ENCODE assay signal across 9 cellular contexts in the genomic region with DNA sequence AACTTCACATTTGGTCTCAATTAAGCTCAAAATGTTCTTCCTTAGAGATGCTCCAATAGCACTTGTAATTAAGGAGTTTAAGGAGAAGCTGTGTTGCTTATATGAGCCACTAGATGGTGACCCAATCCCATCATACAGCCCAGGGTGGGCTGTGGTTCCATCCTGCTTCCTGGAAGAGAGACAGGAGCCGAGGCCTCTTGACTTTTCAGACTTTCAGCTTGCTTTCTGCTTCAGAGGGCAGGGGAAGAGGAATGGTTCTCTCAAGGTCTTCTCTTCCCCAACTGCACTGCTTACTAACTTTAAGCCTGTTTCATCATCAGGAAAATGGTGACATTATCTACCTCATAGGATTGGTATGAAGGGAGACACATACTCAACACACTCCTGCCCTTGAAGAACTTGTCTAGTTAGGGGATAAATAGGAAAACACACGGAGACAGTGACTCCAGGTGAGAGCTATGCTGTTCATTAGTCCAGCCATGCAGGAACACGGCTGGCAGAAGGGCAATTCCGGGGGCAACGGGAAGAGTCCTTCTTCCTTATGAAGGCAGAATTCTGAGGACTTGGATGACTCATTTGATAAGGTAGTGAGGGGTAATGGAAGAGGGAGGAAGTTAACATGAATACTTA. TPM values are rescaled to one million over a fixed set of nuclear protein-coding genes. Genes with fewer than 3 reads are reported as not detected.
DNase-seq lines count a peak whose midpoint lies in the region; ATAC-seq, FAIRE-seq and TF ChIP-seq lines count a peak whose summit lies in the region.
"Had no signal": no experiment of that assay in that cellular context is flagged by ENCODE, and none has a peak within 500 bp of the region (broad histone marks: within the 10 kb centered on the region; RNA-seq: fewer than 3 reads in every experiment).

No MANE protein-coding gene starts in this region.

- intact Hi-C loops in activated T-helper 1 cell treated with anti-CD3 and anti-CD28 coated beads, Interleukin-12 subunit alpha, Interleukin-12 subunit beta, Interleukin-2, Interleukin-4 antibody, amounts not matched to agents 30 ng/mL and 10 ng/mL and 1 ng/mL, durations not matched to agents 14 hours and 24 hours and 36 hours (cut with micrococcal nuclease) = loop anchor here (1.0 to 5.0 kb wide), 3 partner anchors 33 to 256 kb away; no protein-coding TSS in a partner anchor

- no peaks in the 10 kb centered on the region for H3K9me3 ChIP-seq in DOHH2 (ENCODE audit: control insufficient read depth, insufficient read depth, low read length)
- H3K9me3 ChIP-seq in Peyer's patch = no peaks in the 10 kb centered on the region
- H3K9me3 ChIP-seq in H1 (ENCODE audit: insufficient read depth in 2 of 2, low read depth in 1 of 2, low read length in 1 of 2) = no peaks in the 10 kb centered on the region
- no peaks in the 10 kb centered on the region for H3K9me3 ChIP-seq in lung (ENCODE audit: control insufficient read depth in 2 of 2, insufficient read depth in 1 of 2, low read length in 1 of 2)

- no peak overlapping the region for H3K14ac ChIP-seq in H1 (ENCODE audit: insufficient read length)

- no peak overlapping the region for H3K4me3 ChIP-seq in DOHH2 (ENCODE audit: low read length)
- no peak overlapping the region for H3K4me3 ChIP-seq in Peyer's patch
- H3K4me3 ChIP-seq in H1 (ENCODE audit: extremely low read depth in 1 of 4, insufficient read depth in 2 of 4, low read depth in 3 of 4, low read length in 4 of 4) = no peak overlapping the region
- no peak overlapping the region for H3K4me3 ChIP-seq in lung

- peak; percentile 71 for TF ChIP-seq CTCF in DOHH2 (IDR thresholded peaks at IDR 0.05; ENCODE audit: low read depth, low read length, poor library complexity, severe bottlenecking)
- peak in 5 of 6 experiments; percentile 33 to 55 (median 50) for TF ChIP-seq CTCF in Peyer's patch (IDR thresholded peaks at IDR 0.05)
- TF ChIP-seq CTCF in H1 (IDR thresholded peaks at IDR 0.05; ENCODE audit: control extremely low read depth in 1 of 3, insufficient read depth in 1 of 3, low read depth in 1 of 3, low read length in 3 of 3) = peak; percentile 38 to 94 (median 74)
- peak; percentile 29 for TF ChIP-seq CTCF in lung (IDR thresholded peaks at IDR 0.05; ENCODE audit: control extremely low read depth, extremely low read depth)

- H2BK15ac ChIP-seq in H1 (ENCODE audit: low read length) = no peak overlapping the region

- H3K36me3 ChIP-seq in DOHH2 (ENCODE audit: control insufficient read depth, low read length) (no peaks in the 10 kb centered on the region), Peyer's patch (peaks cover 0 to 3% (median 0%) of the 10 kb centered on the region in 3 donors), H1 (ENCODE audit: control insufficient read depth in 2 of 4, insufficient read depth in 4 of 4, low read length in 3 of 4) (no peaks in the 10 kb centered on the region), lung (ENCODE audit: control insufficient read depth in 2 of 2, insufficient read depth in 2 of 2, low read length in 2 of 2) (peaks cover 3 to 4% of the 10 kb centered on the region in 2 donors)

- H3K4me2 ChIP-seq in DOHH2 (ENCODE audit: low read length) = peak overlapping the region; percentile 25; the same call in 1 of the 2 replicates
- 0 out of 4 replicates have a peak overlapping the region, but pooled peaks of 1 of the 2 experiments have one; percentile 6 for H3K4me2 ChIP-seq in H1 (ENCODE audit: insufficient read depth in 1 of 2, low read depth in 2 of 2, low read length in 2 of 2)

- no peak overlapping the region for H3K27ac Mint-ChIP-seq in activated T-helper 1 cell treated with anti-CD3 and anti-CD28 coated beads, Interleukin-12 subunit alpha, Interleukin-12 subunit beta, Interleukin-2, Interleukin-4 antibody, amounts not matched to agents 30 ng/mL and 10 ng/mL and 1 ng/mL, durations not matched to agents 14 hours and 24 hours and 36 hours
- H3K27ac Mint-ChIP-seq: T-cell had no signal

- peak; percentile 51 for ATAC-seq in lung (ENCODE audit: insufficient read depth, low FRiP score)

- peaks cover 5% of the 10 kb centered on the region for H3K4me1 Mint-ChIP-seq in activated T-helper 1 cell treated with anti-CD3 and anti-CD28 coated beads, Interleukin-12 subunit alpha, Interleukin-12 subunit beta, Interleukin-2, Interleukin-4 antibody, amounts not matched to agents 30 ng/mL and 10 ng/mL and 1 ng/mL, durations not matched to agents 14 hours and 24 hours and 36 hours (ENCODE audit: low read depth)

- H3K27ac ChIP-seq in DOHH2 (ENCODE audit: low read depth, low read length) (no peak overlapping the region), Peyer's patch (no peak overlapping the region), H1 (ENCODE audit: low read depth, low read length) (no peak overlapping the region), lung (ENCODE audit: low read depth in 1 of 2, low read length in 1 of 2) (peak overlapping the region in 1 of 2 donors; percentile 34)

- H3K56ac ChIP-seq in H1 (replicated peaks; ENCODE audit: insufficient read length, low read depth, low read length) = no peak overlapping the region

- H4K8ac ChIP-seq in H1 (ENCODE audit: extremely low read depth, insufficient read depth, low read length) = no peak overlapping the region

- no peak overlapping the region for H3K9ac ChIP-seq in H1 (replicated peaks in 1 of 4; ENCODE audit: extremely low read depth in 1 of 4, low read depth in 3 of 4, low read length in 3 of 4)

- no peak overlapping the region for H2AK5ac ChIP-seq in H1 (ENCODE audit: low read depth, low read length)

- H3K18ac ChIP-seq in H1 (ENCODE audit: extremely low read depth, low read length) = no peak overlapping the region

- peaks cover 6% of the 10 kb centered on the region for H3K36me3 Mint-ChIP-seq in activated T-helper 1 cell treated with anti-CD3 and anti-CD28 coated beads, Interleukin-12 subunit alpha, Interleukin-12 subunit beta, Interleukin-2, Interleukin-4 antibody, amounts not matched to agents 30 ng/mL and 10 ng/mL and 1 ng/mL, durations not matched to agents 14 hours and 24 hours and 36 hours (ENCODE audit: low read depth)

- no peak overlapping the region for H2AFZ ChIP-seq in H1 (ENCODE audit: low read length)

- H3K4me3 Mint-ChIP-seq in activated T-helper 1 cell treated with anti-CD3 and anti-CD28 coated beads, Interleukin-12 subunit alpha, Interleukin-12 subunit beta, Interleukin-2, Interleukin-4 antibody, amounts not matched to agents 30 ng/mL and 10 ng/mL and 1 ng/mL, durations not matched to agents 14 hours and 24 hours and 36 hours = no peak overlapping the region
- H3K4me3 Mint-ChIP-seq: T-cell had no signal

- no peaks in the 10 kb centered on the region for H3K9me2 ChIP-seq in DOHH2 (replicated peaks; ENCODE audit: control insufficient read depth, low read length)

- H4K5ac ChIP-seq in H1 (ENCODE audit: insufficient read length, low read depth, low read length) = no peak overlapping the region

- H2BK12ac ChIP-seq in H1 (ENCODE audit: low read depth, low read length) = no peak overlapping the region

- no peak for TF ChIP-seq POLR2A in Peyer's patch (IDR thresholded peaks at IDR 0.05)
- TF ChIP-seq POLR2A in H1 (IDR thresholded peaks at IDR 0.05; ENCODE audit: control extremely low read depth in 1 of 2, low read depth in 2 of 2, low read length in 2 of 2) = no peak

- CTCF ChIA-PET in H1 (lab: Charles Lee; ENCODE audit: partially characterized antibody) = interaction anchor here (0.6 to 29.4 kb wide), 86 partner anchors 8 to 1981 kb away, joined by 3 to 486 read pairs (median 5); partner anchors contain the start of genes ROBO4, SLC37A2 and TMEM218

- H3K4me1 ChIP-seq in DOHH2 (ENCODE audit: control insufficient read depth, low read length) (peaks cover 5% of the 10 kb centered on the region), Peyer's patch (no peaks in the 10 kb centered on the region), H1 (replicated peaks in 1 of 4; ENCODE audit: control insufficient read depth in 3 of 4, insufficient read depth in 4 of 4, low read length in 3 of 4) (peaks cover 2 to 12% (median 6%) of the 10 kb centered on the region in 4 experiments; a peak in 6 of 7 replicates), lung (ENCODE audit: control insufficient read depth in 2 of 2, insufficient read depth in 2 of 2, low read length in 2 of 2) (peaks cover 0 to 1% of the 10 kb centered on the region in 2 donors)

- H3K27me3 ChIP-seq in DOHH2 (ENCODE audit: control insufficient read depth, low read length) = no peaks in the 10 kb centered on the region
- no peaks in the 10 kb centered on the region for H3K27me3 ChIP-seq in Peyer's patch
- H3K27me3 ChIP-seq in H1 (replicated peaks in 1 of 4; ENCODE audit: control insufficient read depth in 3 of 4, extremely low read depth in 1 of 4, insufficient read depth in 3 of 4, low read length in 3 of 4) = no peaks in the 10 kb centered on the region
- no peaks in the 10 kb centered on the region for H3K27me3 ChIP-seq in lung (ENCODE audit: control insufficient read depth, insufficient read depth)

- H3K79me2 ChIP-seq in DOHH2 (ENCODE audit: control insufficient read depth, low read length) = no peaks in the 10 kb centered on the region
- H3K79me2 ChIP-seq in H1 (ENCODE audit: control insufficient read depth in 1 of 2, insufficient read depth in 2 of 2, low read length in 2 of 2) = no peaks in the 10 kb centered on the region

- H2BK120ac ChIP-seq in H1 (replicated peaks; ENCODE audit: low read depth, low read length) = no peak overlapping the region

- H2BK5ac ChIP-seq in H1 (ENCODE audit: low read depth, low read length) = no peak overlapping the region

- H3F3A ChIP-seq in DOHH2 (ENCODE audit: control insufficient read depth, insufficient read depth) = no peaks in the 10 kb centered on the region

- H3K23ac ChIP-seq in H1 (ENCODE audit: insufficient read length) = no peak overlapping the region

- H3K23me2 ChIP-seq in H1 (ENCODE audit: low read depth, low read length) = no peaks in the 10 kb centered on the region

- no peak overlapping the region for H4K91ac ChIP-seq in H1 (replicated peaks; ENCODE audit: insufficient read length, low read length)

- H4K20me1 ChIP-seq in DOHH2 (ENCODE audit: control insufficient read depth, insufficient read depth, low read depth, low read length) (no peaks in the 10 kb centered on the region), H1 (replicated peaks in 1 of 2; ENCODE audit: control insufficient read depth in 1 of 2, insufficient read depth in 2 of 2, low read length in 2 of 2) (no peaks in the 10 kb centered on the region)

- no peak overlapping the region for H2BK20ac ChIP-seq in H1 (ENCODE audit: low read length)

- no peak overlapping the region for H3K4ac ChIP-seq in H1 (replicated peaks; ENCODE audit: insufficient read length, low read depth, low read length)

- H3K27me3 Mint-ChIP-seq in activated T-helper 1 cell treated with anti-CD3 and anti-CD28 coated beads, Interleukin-12 subunit alpha, Interleukin-12 subunit beta, Interleukin-2, Interleukin-4 antibody, amounts not matched to agents 30 ng/mL and 10 ng/mL and 1 ng/mL, durations not matched to agents 14 hours and 24 hours and 36 hours (ENCODE audit: insufficient read depth) = no peaks in the 10 kb centered on the region
- H3K27me3 Mint-ChIP-seq: T-cell had no signal

- POLR2A ChIA-PET in H1 (lab: Charles Lee; ENCODE audit: partially characterized antibody) = interaction anchor here (0.9 to 1.1 kb wide), 2 partner anchors 14 to 255 kb away, joined by 3 to 5 read pairs; no protein-coding TSS in a partner anchor

- H3K9me3 Mint-ChIP-seq in activated T-helper 1 cell treated with anti-CD3 and anti-CD28 coated beads, Interleukin-12 subunit alpha, Interleukin-12 subunit beta, Interleukin-2, Interleukin-4 antibody, amounts not matched to agents 30 ng/mL and 10 ng/mL and 1 ng/mL, durations not matched to agents 14 hours and 24 hours and 36 hours = no peaks in the 10 kb centered on the region
- H3K9me3 Mint-ChIP-seq: T-cell had no signal

- H3K79me1 ChIP-seq in H1 (ENCODE audit: low read depth, low read length) = no peaks in the 10 kb centered on the region

- DNase-seq in HK-2 (ENCODE audit: unreplicated experiment) (peak; percentile 50), Peyer's patch (no peak), H1 (ENCODE audit: low read depth in 1 of 2, low spot score in 2 of 2) (peak in 1 of 2 experiments; percentile 41), lung (ENCODE audit: low spot score) (no peak), KG1 (lab: John Stamatoyannopoulos, UW) (no peak)
- DNase-seq in activated effector memory CD4-positive, alpha-beta T cell treated with anti-CD3 and anti-CD28 coated beads, Interleukin-2, amount 50 U/mL, for 16 hours = no peak
- DNase-seq in activated T-helper 1 cell treated with anti-CD3 and anti-CD28 coated beads, Interleukin-12 subunit alpha, Interleukin-12 subunit beta, Interleukin-2, Interleukin-4 antibody, amounts not matched to agents 30 ng/mL and 10 ng/mL and 1 ng/mL, durations not matched to agents 14 hours and 24 hours and 36 hours (ENCODE audit: low spot score) = no peak
- DNase-seq: T-cell had no signal

- 74% methylated on average over 5 of the region's 5 CpGs; no CpG with 5 or more reads in 1 of the 2 experiments for WGBS in H1 (ENCODE audit: extremely low coverage in 1 of 2, insufficient coverage in 1 of 2, insufficient read length in 1 of 2, insufficient replicate concordance in 2 of 2, low coverage in 1 of 2, low lambda C conversion rate in 2 of 2, missing lambda C conversion rate in 1 of 2), 2 experiments
- 46 to 61% methylated on average over 5 of the region's 5 CpGs for WGBS in lung, 2 donors

- peak; percentile 97 for FAIRE-seq in H1 (lab: Jason Lieb, UNC)

- no peak for TF ChIP-seq EP300 in H1 (IDR thresholded peaks at IDR 0.05; ENCODE audit: borderline replicate concordance in 1 of 2, low read depth in 2 of 2, low read length in 2 of 2)

- TF ChIP-seq RAD21 in H1 (IDR thresholded peaks at IDR 0.05 in 1 of 2, conservative IDR thresholded peaks at IDR 0.05 in 1 of 2; ENCODE audit: low read depth in 2 of 2, low read length in 2 of 2) = peak; percentile 100

RNA-seq across cellular contexts. Expression of gene TMEM218, which starts 20.1 kb away (rescaled TPM):
- total RNA-seq in Peyer's patch = 10 to 100 TPM; 11.4 to 19.2 (median 15.4) TPM
- 17.0 and 17.3 TPM in 2 replicates for total RNA-seq in H1 (2021; fragmentation: NEBNext Ultra II Directional; extraction: Animal tissue kit (Norgen Biotek cat#: 25700))
- polyA plus RNA-seq in H1 (2011; rRNA removed) = 30.5 and 33.5 TPM in 2 replicates
- polyA plus RNA-seq in H1 (2011; cell fraction: cytosol; rRNA removed) = 29.4 TPM
- 15.6 TPM for polyA plus RNA-seq in H1 (2011; cell fraction: nucleus; rRNA removed)
- polyA plus RNA-seq in H1 (2012, experiment 1 of 2) = 16.9 to 20.3 TPM (median 18.0 TPM) in 4 replicates
- polyA plus RNA-seq in H1 (2012, experiment 2 of 2) = 13.3 TPM
- polyA plus RNA-seq in H1 (2013, experiment 1 of 2) = 13.5 TPM
- 15.3 TPM for polyA plus RNA-seq in H1 (2013, experiment 2 of 2)
- polyA minus RNA-seq in H1 (2011; rRNA and poly(A)+ RNA removed) = 11.7 and 14.4 TPM in 2 replicates
- polyA minus RNA-seq in H1 (2011; cell fraction: cytosol; rRNA and poly(A)+ RNA removed) = 8.3 TPM
- 13.3 TPM for polyA minus RNA-seq in H1 (2011; cell fraction: nucleus; rRNA and poly(A)+ RNA removed)
- total RNA-seq in lung = 10 to 100 TPM; 24.6 to 39.9 TPM
- 10 to 100 TPM; 23.3 to 30.2 TPM for polyA plus RNA-seq in lung
- total RNA-seq in activated T-helper 1 cell treated with anti-CD3 and anti-CD28 coated beads, Interleukin-12 subunit alpha, Interleukin-12 subunit beta, Interleukin-2, Interleukin-4 antibody, amounts not matched to agents 30 ng/mL and 10 ng/mL and 1 ng/mL, durations not matched to agents 14 hours and 24 hours and 36 hours = 14.6 and 18.0 TPM in 2 replicates

RNA-seq across cellular contexts. Expression of gene SLC37A2, which starts 28.3 kb away (rescaled TPM):
- 1 to 10 TPM in 3 of 4 donors, under 1 TPM in 1; 0.88 to 6.6 (median 2.6) TPM for total RNA-seq in Peyer's patch
- 1.1 and 1.3 TPM in 2 replicates for total RNA-seq in H1 (2021; fragmentation: NEBNext Ultra II Directional; extraction: Animal tissue kit (Norgen Biotek cat#: 25700))
- polyA plus RNA-seq in H1 (2011; rRNA removed) = 1.9 and 2.0 TPM in 2 replicates
- 2.3 TPM for polyA plus RNA-seq in H1 (2011; cell fraction: cytosol; rRNA removed)
- polyA plus RNA-seq in H1 (2011; cell fraction: nucleus; rRNA removed) = 5.3 TPM
- 1.4 to 1.9 TPM (median 1.7 TPM) in 4 replicates for polyA plus RNA-seq in H1 (2012, experiment 1 of 2)
- 0.96 TPM for polyA plus RNA-seq in H1 (2012, experiment 2 of 2)
- 0.95 TPM for polyA plus RNA-seq in H1 (2013, experiment 1 of 2)
- 0.75 TPM for polyA plus RNA-seq in H1 (2013, experiment 2 of 2)
- 2.1 and 3.3 TPM in 2 replicates for polyA minus RNA-seq in H1 (2011; rRNA and poly(A)+ RNA removed)
- 1.2 TPM for polyA minus RNA-seq in H1 (2011; cell fraction: cytosol; rRNA and poly(A)+ RNA removed)
- 3.2 TPM for polyA minus RNA-seq in H1 (2011; cell fraction: nucleus; rRNA and poly(A)+ RNA removed)
- total RNA-seq in lung = 10 to 100 TPM in 1 of 2 donors, 1 to 10 TPM in 1; 5.3 to 13.2 TPM
- polyA plus RNA-seq in lung = 10 to 100 TPM in 1 of 2 donors, 1 to 10 TPM in 1; 3.2 to 10.4 TPM
- 0.13 and 0.17 TPM in 2 replicates for total RNA-seq in activated T-helper 1 cell treated with anti-CD3 and anti-CD28 coated beads, Interleukin-12 subunit alpha, Interleukin-12 subunit beta, Interleukin-2, Interleukin-4 antibody, amounts not matched to agents 30 ng/mL and 10 ng/mL and 1 ng/mL, durations not matched to agents 14 hours and 24 hours and 36 hours
